ENCODE assay signal across 20 cellular contexts in the genomic region with DNA sequence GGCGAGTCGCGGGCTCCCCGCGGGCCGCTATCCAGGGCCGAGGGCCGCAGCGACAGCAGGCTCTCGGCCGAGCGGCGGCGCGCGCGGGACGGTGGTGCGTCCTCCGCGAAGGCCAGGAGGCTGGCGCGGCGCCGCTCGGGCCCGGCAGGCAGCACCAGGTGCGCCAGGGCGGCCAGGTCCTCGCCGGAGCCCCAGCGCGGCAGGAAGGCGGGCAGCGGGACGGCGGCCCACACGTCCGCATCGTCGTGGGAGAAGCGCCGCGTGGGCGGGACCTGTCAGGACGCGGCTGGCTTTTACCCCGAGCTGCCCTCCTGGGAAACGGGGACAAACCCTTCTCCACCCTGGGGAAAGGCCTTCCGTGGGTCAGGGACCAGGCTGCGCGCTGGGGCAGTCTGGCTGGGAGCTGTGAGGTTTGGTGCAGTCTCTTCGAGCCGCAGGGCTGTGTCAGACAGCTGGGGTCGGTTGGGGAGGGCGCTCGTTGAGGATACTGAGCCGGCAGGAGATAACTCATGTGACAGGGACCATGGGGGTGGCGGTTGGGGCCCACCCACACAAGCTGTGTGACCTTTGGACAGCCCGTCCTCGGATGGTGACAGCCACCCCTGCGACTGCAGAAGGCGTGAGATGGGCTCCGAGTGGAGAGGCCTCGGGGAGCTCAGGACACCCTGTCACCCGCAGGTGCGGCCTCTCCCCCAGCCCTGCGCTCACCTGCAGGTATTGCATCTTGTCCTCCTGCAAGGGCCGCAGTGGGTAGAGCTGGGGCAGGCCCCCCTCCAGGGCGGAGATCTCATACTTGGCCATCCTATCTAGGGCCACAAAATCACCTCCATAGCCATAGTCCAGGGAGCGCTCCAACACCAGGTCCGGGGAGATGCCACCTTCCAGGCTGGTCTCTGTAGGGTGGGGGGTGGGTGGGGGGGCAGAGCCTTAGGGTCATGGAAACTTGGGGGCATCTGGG. TPM values are rescaled to one million over a fixed set of nuclear protein-coding genes. Genes with fewer than 3 reads are reported as not detected.
A peak's percentile ranks its signal among the peaks of the same experiment; 100 is the strongest.
DNase-seq lines count a peak whose midpoint lies in the region; ATAC-seq and TF ChIP-seq lines count a peak whose summit lies in the region.
"Had no signal": no experiment of that assay in that cellular context is flagged by ENCODE, and none has a peak within 500 bp of the region (broad histone marks: within the 10 kb centered on the region; RNA-seq: fewer than 3 reads in every experiment).

No MANE protein-coding gene starts in this region.

- no peak overlapping the region for H3K27ac Mint-ChIP-seq in neural progenitor cell
- H3K27ac Mint-ChIP-seq in activated CD4-positive, alpha-beta T cell treated with anti-CD3 and anti-CD28 coated beads, Interleukin-2, amount 10 ng/mL, durations not matched to agents 24 days and 14 days = no peak overlapping the region
- H3K27ac Mint-ChIP-seq: CD4-positive, alpha-beta memory T cell; naive thymus-derived CD8-positive, alpha-beta T cell had no signal

- no peaks in the 10 kb centered on the region for H3K9me2 ChIP-seq in hepatocyte (replicated peaks; ENCODE audit: insufficient read depth)

- H3K9me3 ChIP-seq in HUES64 (ENCODE audit: insufficient read depth, low read depth, low read length) = no peaks in the 10 kb centered on the region
- H3K9me3 ChIP-seq in hepatocyte (ENCODE audit: low read depth) = no peaks in the 10 kb centered on the region
- no peaks in the 10 kb centered on the region for H3K9me3 ChIP-seq in neural progenitor cell (ENCODE audit: low read depth)
- H3K9me3 ChIP-seq: testis had no signal

- no peak overlapping the region for H2AFZ ChIP-seq in hepatocyte
- H2AFZ ChIP-seq in neural progenitor cell (replicated peaks) = no peak overlapping the region

- no peaks in the 10 kb centered on the region for H3K36me3 ChIP-seq in HUES64 (ENCODE audit: insufficient read depth, low read length)
- H3K36me3 ChIP-seq in hepatocyte (replicated peaks; ENCODE audit: insufficient read depth, low read depth) = no peaks in the 10 kb centered on the region
- no peaks in the 10 kb centered on the region for H3K36me3 ChIP-seq in neural progenitor cell

- H3K9ac ChIP-seq in HUES64 (ENCODE audit: low read depth, low read length) (no peak overlapping the region; the same call in 1 of the 2 replicates), neural progenitor cell (no peak overlapping the region)

- peaks cover 27% of the 10 kb centered on the region for H3K27me3 Mint-ChIP-seq in neural progenitor cell (ENCODE audit: insufficient read depth, low read depth)
- peaks cover 37% of the 10 kb centered on the region for H3K27me3 Mint-ChIP-seq in activated CD4-positive, alpha-beta T cell treated with anti-CD3 and anti-CD28 coated beads, Interleukin-2, amount 10 ng/mL, durations not matched to agents 24 days and 14 days

- no peak overlapping the region for H3K27ac ChIP-seq in HUES64 (ENCODE audit: low read depth, low read length)
- H3K27ac ChIP-seq in hepatocyte = no peak overlapping the region
- no peak overlapping the region for H3K27ac ChIP-seq in neural progenitor cell
- H3K27ac ChIP-seq: testis had no signal

- peak overlapping the region; percentile 50 for H3K4me3 Mint-ChIP-seq in neural progenitor cell
- H3K4me3 Mint-ChIP-seq in activated CD4-positive, alpha-beta T cell treated with anti-CD3 and anti-CD28 coated beads, Interleukin-2, amount 10 ng/mL, durations not matched to agents 24 days and 14 days = no peak overlapping the region
- H3K4me3 Mint-ChIP-seq: CD4-positive, alpha-beta memory T cell had no signal

- H3K79me2 ChIP-seq in hepatocyte (no peaks in the 10 kb centered on the region), neural progenitor cell (ENCODE audit: low read depth) (peaks cover 3% of the 10 kb centered on the region)

- peaks cover 46% of the 10 kb centered on the region for H3F3A ChIP-seq in neural progenitor cell (ENCODE audit: low read depth)

- no peaks in the 10 kb centered on the region for H3K9me3 Mint-ChIP-seq in neural progenitor cell
- H3K9me3 Mint-ChIP-seq in activated CD4-positive, alpha-beta T cell treated with anti-CD3 and anti-CD28 coated beads, Interleukin-2, amount 10 ng/mL, durations not matched to agents 24 days and 14 days = no peaks in the 10 kb centered on the region
- H3K9me3 Mint-ChIP-seq: naive thymus-derived CD8-positive, alpha-beta T cell had no signal

- H4K20me1 ChIP-seq in hepatocyte (ENCODE audit: insufficient read depth, poor library complexity, severe bottlenecking) = no peaks in the 10 kb centered on the region
- H4K20me1 ChIP-seq in neural progenitor cell (ENCODE audit: low read depth) = peaks cover 88% of the 10 kb centered on the region

- DNase-seq in DMS53 (lab: John Stamatoyannopoulos, UW) (peak; percentile 68), DMS53 treated with DMSO at 0.1 percent for 48 hours (lab: John Stamatoyannopoulos, UW; ENCODE audit: unreplicated experiment) (no peak), hepatocyte (ENCODE audit: low spot score) (peak; percentile 42), neural progenitor cell (ENCODE audit: low spot score) (peak; percentile 74), AG08396 (ENCODE audit: low spot score) (no peak)
- no peak for DNase-seq in activated CD4-positive, alpha-beta T cell treated with anti-CD3 and anti-CD28 coated beads, Interleukin-2, amount 10 ng/mL, durations not matched to agents 24 days and 14 days
- DNase-seq: activated CD8-positive, alpha-beta memory T cell treated with anti-CD3 and anti-CD28 coated beads for 24 hours; CD4-positive, alpha-beta memory T cell; naive thymus-derived CD8-positive, alpha-beta T cell; NCI-H2107; stimulated activated CD4-positive, alpha-beta T cell treated with anti-CD3 and anti-CD28 coated beads, Interleukin-1b, Interleukin-23, amount 100 ng/mL, for 48 hours had no signal

- no peaks in the 10 kb centered on the region for H3K36me3 Mint-ChIP-seq in neural progenitor cell
- H3K36me3 Mint-ChIP-seq in activated CD4-positive, alpha-beta T cell treated with anti-CD3 and anti-CD28 coated beads, Interleukin-2, amount 10 ng/mL, durations not matched to agents 24 days and 14 days (ENCODE audit: low read depth) = no peaks in the 10 kb centered on the region
- H3K36me3 Mint-ChIP-seq: CD4-positive, alpha-beta memory T cell had no signal

- peaks cover 18% of the 10 kb centered on the region for H3K4me1 Mint-ChIP-seq in neural progenitor cell
- peaks cover 10% of the 10 kb centered on the region for H3K4me1 Mint-ChIP-seq in activated CD4-positive, alpha-beta T cell treated with anti-CD3 and anti-CD28 coated beads, Interleukin-2, amount 10 ng/mL, durations not matched to agents 24 days and 14 days

- 21% methylated on average over 72 of the region's 72 CpGs for WGBS in HUES64
- 28% methylated on average over 50 of the region's 72 CpGs for WGBS in hepatocyte (ENCODE audit: low lambda C conversion rate, missing lambda C conversion rate)

- TF ChIP-seq CTCF in hepatocyte (IDR thresholded peaks at IDR 0.05; ENCODE audit: poor library complexity) (no peak), neural progenitor cell (IDR thresholded peaks at IDR 0.05) (no peak)

- H3K4me3 ChIP-seq in HUES64 (ENCODE audit: low read length) (peak overlapping the region; percentile 38; the same call in 1 of the 2 replicates), hepatocyte (no peak overlapping the region), neural progenitor cell (peak overlapping the region; percentile 29)

- ATAC-seq in HG03442 (IDR thresholded peaks at IDR 0.05; ENCODE audit: unreplicated experiment) = no peak
- ATAC-seq: naive thymus-derived CD8-positive, alpha-beta T cell had no signal

- H3K4me1 ChIP-seq in HUES64 (ENCODE audit: insufficient read depth, low read length) (peaks cover 3% of the 10 kb centered on the region; the same call in 1 of the 2 replicates), hepatocyte (ENCODE audit: insufficient read depth) (peaks cover 15% of the 10 kb centered on the region), neural progenitor cell (peaks cover 4% of the 10 kb centered on the region)

- H3K4me2 ChIP-seq in hepatocyte = peak overlapping the region; percentile 72
- H3K4me2 ChIP-seq in neural progenitor cell = peak overlapping the region; percentile 76

- H3K27me3 ChIP-seq in HUES64 (ENCODE audit: insufficient read depth, low read length) (peaks cover 63% of the 10 kb centered on the region), hepatocyte (peaks cover 61% of the 10 kb centered on the region), neural progenitor cell (peaks cover 35% of the 10 kb centered on the region)
- H3K27me3 ChIP-seq: testis had no signal

- intact Hi-C loops in activated CD4-positive, alpha-beta T cell treated with anti-CD3 and anti-CD28 coated beads, Interleukin-2, amount 10 ng/mL, durations not matched to agents 24 days and 14 days (cut with micrococcal nuclease) = loop anchor here (5.0 kb wide), 2 partner anchors 172 to 237 kb away; a partner anchor contains a TSS

RNA-seq across cellular contexts. Expression of a gene that starts 6.0 kb away (rescaled TPM):
- 40.9 TPM for polyA plus RNA-seq in HUES64 (2013, experiment 1 of 2)
- polyA plus RNA-seq in HUES64 (2013, experiment 2 of 2) = 47.5 TPM
- total RNA-seq in hepatocyte = not detected in 2 replicates
- not detected in 2 replicates for polyA plus RNA-seq in hepatocyte
- 5.5 and 22.2 TPM in 2 replicates for total RNA-seq in neural progenitor cell (ENCODE audit: low replicate concordance)
- not detected in 2 replicates for total RNA-seq in activated CD4-positive, alpha-beta T cell treated with anti-CD3 and anti-CD28 coated beads, Interleukin-2, amount 10 ng/mL, durations not matched to agents 24 days and 14 days
- total RNA-seq: A172; aorta; CD4-positive, alpha-beta memory T cell; epithelial cell of proximal tubule; left ventricle myocardium superior; naive thymus-derived CD8-positive, alpha-beta T cell; OCI-LY7; SK-MEL-5; testis had no signal
- polyA plus RNA-seq: aorta; CD4-positive, alpha-beta memory T cell; naive thymus-derived CD8-positive, alpha-beta T cell had no signal

RNA-seq across cellular contexts. Expression of a gene that starts 10.9 kb away (rescaled TPM):
- polyA plus RNA-seq in HUES64 (2013, experiment 1 of 2) = 7.9 TPM
- 14.0 TPM for polyA plus RNA-seq in HUES64 (2013, experiment 2 of 2)
- total RNA-seq in hepatocyte = 6.9 and 9.1 TPM in 2 replicates
- polyA plus RNA-seq in hepatocyte = 7.1 and 13.5 TPM in 2 replicates
- 8.4 and 27.3 TPM in 2 replicates for total RNA-seq in neural progenitor cell (ENCODE audit: low replicate concordance)
- total RNA-seq in activated CD4-positive, alpha-beta T cell treated with anti-CD3 and anti-CD28 coated beads, Interleukin-2, amount 10 ng/mL, durations not matched to agents 24 days and 14 days = 1.3 and 1.7 TPM in 2 replicates
- total RNA-seq: OCI-LY7 had no signal
- polyA plus RNA-seq: CD4-positive, alpha-beta memory T cell had no signal

RNA-seq across cellular contexts. Expression of a gene that starts 14.2 kb away (rescaled TPM):
- 95.1 TPM for polyA plus RNA-seq in HUES64 (2013, experiment 1 of 2)
- 86.5 TPM for polyA plus RNA-seq in HUES64 (2013, experiment 2 of 2)
- total RNA-seq in hepatocyte (60.1 and 62.4 TPM in 2 replicates), neural progenitor cell (ENCODE audit: low replicate concordance) (88.4 and 118 TPM in 2 replicates)
- 32.2 and 40.3 TPM in 2 replicates for polyA plus RNA-seq in hepatocyte
- total RNA-seq in activated CD4-positive, alpha-beta T cell treated with anti-CD3 and anti-CD28 coated beads, Interleukin-2, amount 10 ng/mL, durations not matched to agents 24 days and 14 days = 67.6 and 69.4 TPM in 2 replicates

RNA-seq across cellular contexts. Expression of a gene that starts 44.1 kb away (rescaled TPM):
- 0.80 TPM for polyA plus RNA-seq in HUES64 (2013, experiment 1 of 2)
- polyA plus RNA-seq in HUES64 (2013, experiment 2 of 2) = 2.5 TPM
- total RNA-seq in hepatocyte (14.7 and 29.3 TPM in 2 replicates), neural progenitor cell (ENCODE audit: low replicate concordance) (3.1 and 5.9 TPM in 2 replicates)
- 28.3 and 30.9 TPM in 2 replicates for polyA plus RNA-seq in hepatocyte
- total RNA-seq in activated CD4-positive, alpha-beta T cell treated with anti-CD3 and anti-CD28 coated beads, Interleukin-2, amount 10 ng/mL, durations not matched to agents 24 days and 14 days = 53.2 and 54.7 TPM in 2 replicates
- total RNA-seq: OCI-LY7 had no signal
- polyA plus RNA-seq: naive thymus-derived CD8-positive, alpha-beta T cell had no signal

RNA-seq across cellular contexts. Expression of a gene that starts 50.6 kb away (rescaled TPM):
- 320 TPM for polyA plus RNA-seq in HUES64 (2013, experiment 1 of 2)
- polyA plus RNA-seq in HUES64 (2013, experiment 2 of 2) = 370 TPM
- total RNA-seq in hepatocyte = 168 and 188 TPM in 2 replicates
- polyA plus RNA-seq in hepatocyte = 103 and 115 TPM in 2 replicates
- 261 and 410 TPM in 2 replicates for total RNA-seq in neural progenitor cell (ENCODE audit: low replicate concordance)
- 437 and 463 TPM in 2 replicates for total RNA-seq in activated CD4-positive, alpha-beta T cell treated with anti-CD3 and anti-CD28 coated beads, Interleukin-2, amount 10 ng/mL, durations not matched to agents 24 days and 14 days

Comparison
In these comparisons a context has a peak if more than half of its experiments do, and no peak if none do; other contexts are left out.
1. DNase-seq: peak in DMS53 (single experiment), hepatocyte (single experiment) and neural progenitor cell (single experiment); none in DMS53 treated with DMSO at 0.1 percent for 48 hours (single experiment), activated CD4-positive, alpha-beta T cell treated with anti-CD3 and anti-CD28 coated beads, Interleukin-2, amount 10 ng/mL, durations not matched to agents 24 days and 14 days (single experiment) and AG08396 (single experiment).